ENCODE assay signal across 1 cellular context in genomic region chr7:100545636-100546128, GRCh38.
TF ChIP-seq lines count a peak whose summit lies in the region.

No MANE protein-coding gene starts in this region.

TF ChIP-seq in endothelial cell of umbilical vein, 7 proteins besides CTCF, POLR2A, EP300 and RAD21:
- TF ChIP-seq GATA2 (IDR thresholded peaks at IDR 0.05; ENCODE audit: insufficient read depth, insufficient read length, low read depth, low read length) (no peak), MYC (IDR thresholded peaks at IDR 0.05; ENCODE audit: low read depth, low read length) (peak; percentile 95), MAX (IDR thresholded peaks at IDR 0.05; ENCODE audit: insufficient read depth, insufficient read length) (peak; percentile 7), JUN (IDR thresholded peaks at IDR 0.05; ENCODE audit: borderline replicate concordance, insufficient read depth, insufficient read length, low read depth) (peak; percentile 66), FOS (IDR thresholded peaks at IDR 0.05; ENCODE audit: borderline replicate concordance, insufficient read depth, low read length) (peak; percentile 96), EZH2 (IDR thresholded peaks at IDR 0.05; ENCODE audit: borderline replicate concordance, low read depth, low read length, severe bottlenecking) (no peak), POLR2AphosphoS5 (IDR thresholded peaks at IDR 0.05; ENCODE audit: insufficient read depth, low read depth, low read length) (peak; percentile 61)
